13 cellular contexts compared by ENCODE assay signal in the genomic region with DNA sequence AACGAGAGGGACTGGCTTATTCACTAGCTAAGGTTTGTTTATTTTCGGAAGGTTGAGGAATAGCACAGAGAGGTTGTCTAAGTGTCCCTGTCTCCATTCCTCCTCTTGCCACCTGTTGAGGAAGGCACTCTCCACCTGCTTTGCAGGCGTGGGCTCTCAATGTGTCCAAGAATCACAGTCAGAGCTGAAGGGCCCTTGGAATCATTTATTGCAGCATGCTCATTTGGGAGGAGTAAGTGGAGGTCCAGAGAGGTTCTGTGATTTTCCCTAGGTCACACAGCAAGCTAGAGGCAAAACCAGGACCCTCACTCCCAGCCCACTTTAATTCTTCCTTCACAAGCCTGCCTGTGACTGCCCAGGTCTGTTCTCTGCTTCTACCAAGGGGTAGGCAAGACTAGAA. TPM values are rescaled to one million over a fixed set of nuclear protein-coding genes. Genes with fewer than 3 reads are reported as not detected.
DNase-seq lines count a peak whose midpoint lies in the region; ATAC-seq and TF ChIP-seq lines count a peak whose summit lies in the region.
"Had no signal": no experiment of that assay in that cellular context is flagged by ENCODE, and none has a peak within 500 bp of the region (broad histone marks: within the 10 kb centered on the region; RNA-seq: fewer than 3 reads in every experiment).

No MANE protein-coding gene starts in this region.

- no peaks in the 10 kb centered on the region for H3K9me3 Mint-ChIP-seq in activated CD8-positive, alpha-beta T cell treated with anti-CD3 and anti-CD28 coated beads for 36 hours
- H3K9me3 Mint-ChIP-seq in activated T-helper 2 cell treated with anti-CD3 and anti-CD28 coated beads, Interferon-gamma antibody, Interleukin-2, Interleukin-4, amounts not matched to agents 10 μg/mL and 5 μg/mL and 100 μg/mL, durations not matched to agents 14 hours and 24 hours and 36 hours, result no peaks in the 10 kb centered on the region
- H3K9me3 Mint-ChIP-seq: nephron had no signal

- WGBS in stomach, 5 donors, result 79 to 90% (median 86%) methylated on average over 3 of the region's 3 CpGs

- DNase-seq in DMS53 (lab: John Stamatoyannopoulos, UW) (peak; percentile 72), stomach (no peak), SKM-1 (lab: John Stamatoyannopoulos, UW; ENCODE audit: unreplicated experiment) (no peak)
- no peak for DNase-seq in activated CD8-positive, alpha-beta T cell treated with anti-CD3 and anti-CD28 coated beads for 36 hours
- no peak for DNase-seq in stimulated activated naive CD8-positive, alpha-beta T cell treated with anti-CD3 and anti-CD28 coated beads, Interleukin-15, Interleukin-2, amounts not matched to agents 100 U/mL and 50 U/mL, for 24 hours
- no peak for DNase-seq in activated T-helper 2 cell treated with anti-CD3 and anti-CD28 coated beads, Interferon-gamma antibody, Interleukin-2, Interleukin-4, amounts not matched to agents 10 μg/mL and 5 μg/mL and 100 μg/mL, durations not matched to agents 14 hours and 24 hours and 36 hours (ENCODE audit: low spot score)
- DNase-seq: NCI-H1048, NCI-H526 treated with DMSO at 0.1 percent for 48 hours, SJCRH30, WERI-Rb-1 had no signal

- H3K27me3 ChIP-seq in layer of hippocampus (ENCODE audit: control insufficient read depth, insufficient read depth, low read length), result no peaks in the 10 kb centered on the region
- H3K27me3 ChIP-seq in stomach, result no peaks in the 10 kb centered on the region

- POLR2A ChIA-PET in activated CD8-positive, alpha-beta T cell treated with anti-CD3 and anti-CD28 coated beads for 36 hours (lab: Charles Lee), result no interaction called here

- TF ChIP-seq POLR2A in stomach (IDR thresholded peaks at IDR 0.05), result no peak

- peaks cover 97 to 100% (median 99%) of the 10 kb centered on the region in 4 donors for H3K4me1 ChIP-seq in stomach
- H3K4me1 ChIP-seq: SJCRH30 had no signal

- H3K27me3 Mint-ChIP-seq in activated CD8-positive, alpha-beta T cell treated with anti-CD3 and anti-CD28 coated beads for 36 hours, result peaks cover 10% of the 10 kb centered on the region
- H3K27me3 Mint-ChIP-seq in activated T-helper 2 cell treated with anti-CD3 and anti-CD28 coated beads, Interferon-gamma antibody, Interleukin-2, Interleukin-4, amounts not matched to agents 10 μg/mL and 5 μg/mL and 100 μg/mL, durations not matched to agents 14 hours and 24 hours and 36 hours (ENCODE audit: low read depth), result peaks cover 37% of the 10 kb centered on the region

- CTCF ChIA-PET in activated CD8-positive, alpha-beta T cell treated with anti-CD3 and anti-CD28 coated beads for 36 hours (lab: Charles Lee), result interaction anchor here (1.0 to 2.8 kb wide), 2 partner anchors 51 to 180 kb away, joined by 5 to 11 read pairs; no protein-coding TSS in a partner anchor

- H3K4me3 ChIP-seq in stomach, result peak overlapping the region in 2 of 4 donors; percentile 13 to 35
- H3K4me3 ChIP-seq: SJCRH30 had no signal

- no peak for ATAC-seq in activated CD8-positive, alpha-beta T cell treated with anti-CD3 and anti-CD28 coated beads for 36 hours
- ATAC-seq in stimulated activated naive CD8-positive, alpha-beta T cell treated with anti-CD3 and anti-CD28 coated beads, Interleukin-15, Interleukin-2, amounts not matched to agents 100 U/mL and 50 U/mL, for 24 hours, result no peak
- ATAC-seq in HG03439 (IDR thresholded peaks at IDR 0.05; ENCODE audit: unreplicated experiment), result no peak

- TF ChIP-seq CTCF in activated CD8-positive, alpha-beta T cell treated with anti-CD3 and anti-CD28 coated beads for 36 hours (IDR thresholded peaks at IDR 0.05), result no peak
- TF ChIP-seq CTCF in stomach (IDR thresholded peaks at IDR 0.05), result no peak

- H3K36me3 ChIP-seq in stomach, result peaks cover 15 to 65% (median 60%) of the 10 kb centered on the region in 4 donors
- H3K36me3 ChIP-seq: SJCRH30, WERI-Rb-1 had no signal

- H3K4me3 Mint-ChIP-seq in activated CD8-positive, alpha-beta T cell treated with anti-CD3 and anti-CD28 coated beads for 36 hours, result no peak overlapping the region
- H3K4me3 Mint-ChIP-seq in activated T-helper 2 cell treated with anti-CD3 and anti-CD28 coated beads, Interferon-gamma antibody, Interleukin-2, Interleukin-4, amounts not matched to agents 10 μg/mL and 5 μg/mL and 100 μg/mL, durations not matched to agents 14 hours and 24 hours and 36 hours (ENCODE audit: low read depth), result no peak overlapping the region
- H3K4me3 Mint-ChIP-seq: nephron had no signal

- no peak for TF ChIP-seq EP300 in stomach (IDR thresholded peaks at IDR 0.05)

- no peaks in the 10 kb centered on the region for H3K9me3 ChIP-seq in stomach
- H3K9me3 ChIP-seq: SJCRH30 had no signal

- peak overlapping the region; percentile 19 for H3K27ac ChIP-seq in layer of hippocampus (ENCODE audit: low read depth, low read length)
- peak overlapping the region in 4 of 5 donors; percentile 59 to 81 (median 66) for H3K27ac ChIP-seq in stomach
- H3K27ac ChIP-seq: SJCRH30, WERI-Rb-1 had no signal

- peaks cover 50% of the 10 kb centered on the region for H3K4me1 Mint-ChIP-seq in activated CD8-positive, alpha-beta T cell treated with anti-CD3 and anti-CD28 coated beads for 36 hours (ENCODE audit: low read depth)
- peaks cover 65% of the 10 kb centered on the region for H3K4me1 Mint-ChIP-seq in activated T-helper 2 cell treated with anti-CD3 and anti-CD28 coated beads, Interferon-gamma antibody, Interleukin-2, Interleukin-4, amounts not matched to agents 10 μg/mL and 5 μg/mL and 100 μg/mL, durations not matched to agents 14 hours and 24 hours and 36 hours (ENCODE audit: low read depth)

- H3K27ac Mint-ChIP-seq in activated CD8-positive, alpha-beta T cell treated with anti-CD3 and anti-CD28 coated beads for 36 hours, result peak overlapping the region; percentile 36
- no peak overlapping the region for H3K27ac Mint-ChIP-seq in activated T-helper 2 cell treated with anti-CD3 and anti-CD28 coated beads, Interferon-gamma antibody, Interleukin-2, Interleukin-4, amounts not matched to agents 10 μg/mL and 5 μg/mL and 100 μg/mL, durations not matched to agents 14 hours and 24 hours and 36 hours

- intact Hi-C loops in activated CD8-positive, alpha-beta T cell treated with anti-CD3 and anti-CD28 coated beads for 36 hours (cut with micrococcal nuclease), result no loop called here
- intact Hi-C loops in stomach (cut with DNase I; ENCODE audit: low total_unique reads), result loop anchor here (10.0 kb wide), 1 partner anchor 54 kb away; no protein-coding TSS in a partner anchor
- intact Hi-C loops in activated T-helper 2 cell treated with anti-CD3 and anti-CD28 coated beads, Interferon-gamma antibody, Interleukin-2, Interleukin-4, amounts not matched to agents 10 μg/mL and 5 μg/mL and 100 μg/mL, durations not matched to agents 14 hours and 24 hours and 36 hours (cut with micrococcal nuclease), result no loop called here

- H3K36me3 Mint-ChIP-seq in activated CD8-positive, alpha-beta T cell treated with anti-CD3 and anti-CD28 coated beads for 36 hours (ENCODE audit: low read depth), result no peaks in the 10 kb centered on the region
- peaks cover 2% of the 10 kb centered on the region for H3K36me3 Mint-ChIP-seq in activated T-helper 2 cell treated with anti-CD3 and anti-CD28 coated beads, Interferon-gamma antibody, Interleukin-2, Interleukin-4, amounts not matched to agents 10 μg/mL and 5 μg/mL and 100 μg/mL, durations not matched to agents 14 hours and 24 hours and 36 hours (ENCODE audit: low read depth)

RNA-seq across cellular contexts. Expression of a gene that starts 21.3 kb away (rescaled TPM):
- 10 to 100 TPM in 1 of 2 experiments, 1 to 10 TPM in 1; 9.5 to 10.1 TPM for total RNA-seq in activated CD8-positive, alpha-beta T cell treated with anti-CD3 and anti-CD28 coated beads for 36 hours
- total RNA-seq in stomach, result 100 to 1,000 TPM in 3 of 5 donors, 10 to 100 TPM in 2; 30.1 to 318 (median 137) TPM
- 10 to 100 TPM in 2 of 3 donors, 1 to 10 TPM in 1; 7.9 to 22.5 (median 19.1) TPM for polyA plus RNA-seq in stomach
- total RNA-seq in activated T-helper 2 cell treated with anti-CD3 and anti-CD28 coated beads, Interferon-gamma antibody, Interleukin-2, Interleukin-4, amounts not matched to agents 10 μg/mL and 5 μg/mL and 100 μg/mL, durations not matched to agents 14 hours and 24 hours and 36 hours, result 2.8 and 2.9 TPM in 2 replicates
- total RNA-seq: SJCRH30 had no signal
